In the genomic region with DNA sequence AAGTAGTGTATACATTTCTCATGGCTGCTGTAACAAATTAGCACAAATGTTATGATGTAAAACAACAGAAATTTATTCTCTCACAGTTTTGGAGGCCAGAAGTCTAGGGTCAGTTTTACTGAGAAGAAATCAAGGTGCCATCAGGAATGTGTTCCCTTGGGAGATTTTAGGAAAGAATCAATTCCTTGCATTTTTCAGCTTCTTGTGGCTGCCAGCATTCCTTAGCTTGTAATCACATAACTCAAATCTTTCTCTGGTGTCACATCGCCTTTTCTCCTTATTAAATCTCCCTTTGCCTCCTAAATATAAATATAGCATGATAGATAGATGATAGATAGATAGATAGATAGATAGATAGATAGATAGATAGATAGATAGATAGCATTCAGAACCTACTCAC, we compare ENCODE assay signal across 17 cellular contexts.
A peak's percentile ranks its signal among the peaks of the same experiment; 100 is the strongest.
DNase-seq lines count a peak whose midpoint lies in the region; ATAC-seq and TF ChIP-seq lines count a peak whose summit lies in the region.
"Had no signal": no experiment of that assay in that cellular context is flagged by ENCODE, and none has a peak within 500 bp of the region (broad histone marks: within the 10 kb centered on the region; RNA-seq: fewer than 3 reads in every experiment).

No MANE protein-coding gene starts in this region.

- ATAC-seq in activated T-helper 17 cell treated with anti-CD3 and anti-CD28 coated beads, Interleukin-2, amount 50 U/mL, for 72 hours (replicated peaks), result no peak
- ATAC-seq in GM18873 (IDR thresholded peaks at IDR 0.05; ENCODE audit: low FRiP score, unreplicated experiment), result no peak

- H3K4me1 ChIP-seq in NT2/D1 (ENCODE audit: insufficient read depth, insufficient read length), result no peaks in the 10 kb centered on the region
- H3K4me1 ChIP-seq in endodermal cell (ENCODE audit: control insufficient read depth, insufficient read depth, low read length), result no peaks in the 10 kb centered on the region

- no peaks in the 10 kb centered on the region for H3F3A ChIP-seq in neural cell (ENCODE audit: insufficient read depth, low read length, poor library complexity, severe bottlenecking)

- no peaks in the 10 kb centered on the region for H3K9me3 Mint-ChIP-seq in endodermal cell
- H3K9me3 Mint-ChIP-seq in activated T-helper 17 cell treated with anti-CD3 and anti-CD28 coated beads, Interleukin-2, amount 50 U/mL, for 72 hours, result peaks cover 13% of the 10 kb centered on the region

- peak; percentile 25 for DNase-seq in Daoy (ENCODE audit: low read depth)
- DNase-seq in NT2/D1 (ENCODE audit: low read depth, low spot score), result peak; percentile 9
- no peak for DNase-seq in endodermal cell
- DNase-seq in H7, result no peak
- no peak for DNase-seq in stimulated activated CD4-positive, alpha-beta T cell treated with anti-CD3 and anti-CD28 coated beads, Interleukin-4, amount 100 ng/mL, for 24 hours
- DNase-seq: AML-193, DMS 273 treated with DMSO at 0.1 percent for 48 hours, EL, MV-4-11, NCI-H146, NCI-H2081 treated with DMSO at 0.1 percent for 48 hours, NCI-H510A treated with DMSO at 0.1 percent for 48 hours, NCI-H82 had no signal

- no peak overlapping the region for H3K9ac ChIP-seq in NT2/D1 (ENCODE audit: insufficient read length, low read depth)
- no peak overlapping the region for H3K9ac ChIP-seq in endodermal cell (ENCODE audit: extremely low read depth, low read length, poor library complexity, severe bottlenecking)
- no peak overlapping the region for H3K9ac ChIP-seq in neural cell (ENCODE audit: low read length)

- H3K27ac ChIP-seq in endodermal cell (ENCODE audit: low read depth, low read length) (no peak overlapping the region), neural cell (ENCODE audit: low read length) (peak overlapping the region; percentile 2)

- H3K27ac Mint-ChIP-seq in endodermal cell, result peak overlapping the region; percentile 84
- H3K27ac Mint-ChIP-seq in activated T-helper 17 cell treated with anti-CD3 and anti-CD28 coated beads, Interleukin-2, amount 50 U/mL, for 72 hours, result no peak overlapping the region
- H3K27ac Mint-ChIP-seq: CD14-positive monocyte had no signal

- H2AFZ ChIP-seq in neural cell (ENCODE audit: low read depth, low read length), result no peak overlapping the region

- TF ChIP-seq EP300 in neural cell (conservative IDR thresholded peaks at IDR 0.05; ENCODE audit: poor library complexity, severe bottlenecking), result no peak

- H3K36me3 ChIP-seq in NT2/D1 (ENCODE audit: insufficient read depth, insufficient read length, low read length) (no peaks in the 10 kb centered on the region), endodermal cell (ENCODE audit: control insufficient read depth, insufficient read depth, low read length) (no peaks in the 10 kb centered on the region), neural cell (ENCODE audit: insufficient read depth, low read length) (no peaks in the 10 kb centered on the region), H7 (replicated peaks; ENCODE audit: control insufficient read depth, insufficient read depth, low read length) (no peaks in the 10 kb centered on the region)

- H3K9me2 ChIP-seq in neural cell (ENCODE audit: insufficient read depth, low read length), result no peaks in the 10 kb centered on the region

- TF ChIP-seq RAD21 in neural cell (conservative IDR thresholded peaks at IDR 0.05), result no peak

- no peaks in the 10 kb centered on the region for H3K27me3 Mint-ChIP-seq in endodermal cell (ENCODE audit: insufficient read depth)
- no peaks in the 10 kb centered on the region for H3K27me3 Mint-ChIP-seq in activated T-helper 17 cell treated with anti-CD3 and anti-CD28 coated beads, Interleukin-2, amount 50 U/mL, for 72 hours

- H3K79me2 ChIP-seq in neural cell (replicated peaks; ENCODE audit: insufficient read depth, low read length), result no peaks in the 10 kb centered on the region

- peaks cover 2% of the 10 kb centered on the region for H3K4me1 Mint-ChIP-seq in endodermal cell
- no peaks in the 10 kb centered on the region for H3K4me1 Mint-ChIP-seq in activated T-helper 17 cell treated with anti-CD3 and anti-CD28 coated beads, Interleukin-2, amount 50 U/mL, for 72 hours
- H3K4me1 Mint-ChIP-seq: CD14-positive monocyte had no signal

- TF ChIP-seq CTCF in endodermal cell (conservative IDR thresholded peaks at IDR 0.05) (no peak), neural cell (IDR thresholded peaks at IDR 0.05; ENCODE audit: poor library complexity, severe bottlenecking) (no peak)

- H4K20me1 ChIP-seq in neural cell (ENCODE audit: insufficient read depth), result no peaks in the 10 kb centered on the region

- H3K4me2 ChIP-seq in neural cell (ENCODE audit: low read length), result no peak overlapping the region

- H3K4me3 Mint-ChIP-seq in endodermal cell, result no peak overlapping the region
- H3K4me3 Mint-ChIP-seq in activated T-helper 17 cell treated with anti-CD3 and anti-CD28 coated beads, Interleukin-2, amount 50 U/mL, for 72 hours, result no peak overlapping the region
- H3K4me3 Mint-ChIP-seq: CD14-positive monocyte had no signal

- H3K27me3 ChIP-seq in NT2/D1 (ENCODE audit: insufficient read depth, insufficient read length) (no peaks in the 10 kb centered on the region), endodermal cell (ENCODE audit: control insufficient read depth, insufficient read depth, low read length, poor library complexity, severe bottlenecking) (no peaks in the 10 kb centered on the region), neural cell (ENCODE audit: insufficient read depth, low read depth, low read length) (no peaks in the 10 kb centered on the region), H7 (ENCODE audit: control insufficient read depth, insufficient read depth, low read length) (no peaks in the 10 kb centered on the region)

- H3K4me3 ChIP-seq in NT2/D1 (ENCODE audit: insufficient read length, low read depth), result no peak overlapping the region
- no peak overlapping the region for H3K4me3 ChIP-seq in endodermal cell (ENCODE audit: low read length)
- no peak overlapping the region for H3K4me3 ChIP-seq in neural cell (ENCODE audit: low read length)
- H3K4me3 ChIP-seq in H7 (ENCODE audit: insufficient read depth, low read depth, low read length), result no peak overlapping the region

- H3K36me3 Mint-ChIP-seq in endodermal cell (ENCODE audit: low read depth), result no peaks in the 10 kb centered on the region
- H3K36me3 Mint-ChIP-seq in activated T-helper 17 cell treated with anti-CD3 and anti-CD28 coated beads, Interleukin-2, amount 50 U/mL, for 72 hours (ENCODE audit: low read depth), result no peaks in the 10 kb centered on the region
- H3K36me3 Mint-ChIP-seq: CD14-positive monocyte had no signal

- H3K9me3 ChIP-seq in NT2/D1 (ENCODE audit: insufficient read depth, low read length), result no peaks in the 10 kb centered on the region
- H3K9me3 ChIP-seq in endodermal cell (ENCODE audit: control insufficient read depth, low read length), result no peaks in the 10 kb centered on the region
- H3K9me3 ChIP-seq in neural cell (ENCODE audit: low read length), result no peaks in the 10 kb centered on the region

- WGBS in endodermal cell (ENCODE audit: insufficient coverage in 1 of 2, insufficient read length in 1 of 2), 2 experiments, result 100% methylated on average over 1 of the region's 1 CpG; no CpG with 5 or more reads in 1 of the 2 experiments

TF ChIP-seq in neural cell, 6 proteins besides CTCF, POLR2A, EP300 and RAD21:
- TF ChIP-seq, protein P1, sequence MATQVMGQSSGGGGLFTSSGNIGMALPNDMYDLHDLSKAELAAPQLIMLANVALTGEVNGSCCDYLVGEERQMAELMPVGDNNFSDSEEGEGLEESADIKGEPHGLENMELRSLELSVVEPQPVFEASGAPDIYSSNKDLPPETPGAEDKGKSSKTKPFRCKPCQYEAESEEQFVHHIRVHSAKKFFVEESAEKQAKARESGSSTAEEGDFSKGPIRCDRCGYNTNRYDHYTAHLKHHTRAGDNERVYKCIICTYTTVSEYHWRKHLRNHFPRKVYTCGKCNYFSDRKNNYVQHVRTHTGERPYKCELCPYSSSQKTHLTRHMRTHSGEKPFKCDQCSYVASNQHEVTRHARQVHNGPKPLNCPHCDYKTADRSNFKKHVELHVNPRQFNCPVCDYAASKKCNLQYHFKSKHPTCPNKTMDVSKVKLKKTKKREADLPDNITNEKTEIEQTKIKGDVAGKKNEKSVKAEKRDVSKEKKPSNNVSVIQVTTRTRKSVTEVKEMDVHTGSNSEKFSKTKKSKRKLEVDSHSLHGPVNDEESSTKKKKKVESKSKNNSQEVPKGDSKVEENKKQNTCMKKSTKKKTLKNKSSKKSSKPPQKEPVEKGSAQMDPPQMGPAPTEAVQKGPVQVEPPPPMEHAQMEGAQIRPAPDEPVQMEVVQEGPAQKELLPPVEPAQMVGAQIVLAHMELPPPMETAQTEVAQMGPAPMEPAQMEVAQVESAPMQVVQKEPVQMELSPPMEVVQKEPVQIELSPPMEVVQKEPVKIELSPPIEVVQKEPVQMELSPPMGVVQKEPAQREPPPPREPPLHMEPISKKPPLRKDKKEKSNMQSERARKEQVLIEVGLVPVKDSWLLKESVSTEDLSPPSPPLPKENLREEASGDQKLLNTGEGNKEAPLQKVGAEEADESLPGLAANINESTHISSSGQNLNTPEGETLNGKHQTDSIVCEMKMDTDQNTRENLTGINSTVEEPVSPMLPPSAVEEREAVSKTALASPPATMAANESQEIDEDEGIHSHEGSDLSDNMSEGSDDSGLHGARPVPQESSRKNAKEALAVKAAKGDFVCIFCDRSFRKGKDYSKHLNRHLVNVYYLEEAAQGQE (IDR thresholded peaks at IDR 0.05; ENCODE audit: borderline replicate concordance), result no peak
- TF ChIP-seq MXI1 (conservative IDR thresholded peaks at IDR 0.05; ENCODE audit: poor library complexity, severe bottlenecking) (no peak), EZH2 (IDR thresholded peaks at IDR 0.05; ENCODE audit: borderline replicate concordance, insufficient read depth, low read length, poor library complexity, severe bottlenecking) (no peak), TAF1 (IDR thresholded peaks at IDR 0.05; ENCODE audit: low read depth) (no peak), SMC3 (conservative IDR thresholded peaks at IDR 0.05; ENCODE audit: poor library complexity) (no peak), POLR2AphosphoS5 (IDR thresholded peaks at IDR 0.05) (no peak)

Comparison
In these comparisons a context has a peak if more than half of its experiments do, and no peak if none do; other contexts are left out.
1. DNase-seq: peak in Daoy (single experiment) and NT2/D1 (single experiment); none in endodermal cell (single experiment), H7 (single experiment) and stimulated activated CD4-positive, alpha-beta T cell treated with anti-CD3 and anti-CD28 coated beads, Interleukin-4, amount 100 ng/mL, for 24 hours (single experiment).